Comparison of ENCODE assay signal across 3 cellular contexts in genomic region chr2:22513563-22513962, GRCh38.
"Had no signal": no experiment of that assay in that cellular context is flagged by ENCODE, and none has a peak within 500 bp of the region (broad histone marks: within the 10 kb centered on the region; RNA-seq: fewer than 3 reads in every experiment).

No MANE protein-coding gene starts in this region.

- DNase-seq: GDM1, GF-D8 had no signal

- H3K4me3 ChIP-seq: GM12878 had no signal

- ATAC-seq: GM12878 had no signal
